8 cellular contexts compared by ENCODE assay signal in the genomic region with DNA sequence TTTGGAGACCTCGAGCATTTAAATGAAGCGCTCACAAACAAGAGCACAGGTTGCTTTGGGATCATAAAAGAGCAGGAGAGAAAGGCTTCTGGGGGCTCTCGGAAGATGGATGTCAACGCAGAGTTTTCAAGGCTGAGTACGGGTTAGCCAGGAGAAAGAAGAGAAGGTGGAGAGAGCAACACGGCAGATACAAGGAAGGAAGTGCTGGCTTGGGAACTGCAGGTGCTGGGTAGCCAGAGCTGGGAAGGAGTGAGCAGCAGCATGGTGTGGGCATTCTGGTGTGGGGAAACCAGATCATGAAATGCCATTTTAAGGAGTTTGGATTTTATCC. TPM values are rescaled to one million over a fixed set of nuclear protein-coding genes. Genes with fewer than 3 reads are reported as not detected.
DNase-seq lines count a peak whose midpoint lies in the region; ATAC-seq and TF ChIP-seq lines count a peak whose summit lies in the region.

No MANE protein-coding gene starts in this region.

- peak overlapping the region; percentile 70 to 90 for H3K27ac Mint-ChIP-seq in natural killer cell treated with Interleukin-12 subunit alpha and Interleukin-12 subunit beta and Interleukin-15 and Interleukin-18, amount 100 ng/mL, for 72 hours

- H3K9ac ChIP-seq in duodenal mucosa (ENCODE audit: low read depth in 1 of 2, low read length in 2 of 2) = peak overlapping the region; percentile 77 to 79

- H3K4me1 ChIP-seq in duodenal mucosa (ENCODE audit: control insufficient read depth in 1 of 2, insufficient read depth in 2 of 2, low read length in 2 of 2) = peaks cover 19 to 28% of the 10 kb centered on the region in 2 donors

- peak; percentile 70 for DNase-seq in NCI-H146 (lab: John Stamatoyannopoulos, UW)
- DNase-seq in natural killer cell treated with Interleukin-12 subunit alpha and Interleukin-12 subunit beta and Interleukin-15 and Interleukin-18, amount 100 ng/mL, for 72 hours (ENCODE audit: low spot score) = no peak
- no peak for DNase-seq in hepatic stellate cell (ENCODE audit: low spot score)

- ATAC-seq in natural killer cell treated with Interleukin-12 subunit alpha and Interleukin-12 subunit beta and Interleukin-15 and Interleukin-18, amount 100 ng/mL, for 72 hours = no peak
- ATAC-seq in GM19397 (IDR thresholded peaks at IDR 0.05; ENCODE audit: unreplicated experiment) = no peak
- no peak for ATAC-seq in HG03175 (IDR thresholded peaks at IDR 0.05; ENCODE audit: unreplicated experiment)
- ATAC-seq in GM18858 (IDR thresholded peaks at IDR 0.05; ENCODE audit: unreplicated experiment) = no peak

- H3K9me3 Mint-ChIP-seq in natural killer cell treated with Interleukin-12 subunit alpha and Interleukin-12 subunit beta and Interleukin-15 and Interleukin-18, amount 100 ng/mL, for 72 hours = no peaks in the 10 kb centered on the region

- no peaks in the 10 kb centered on the region for H3K36me3 Mint-ChIP-seq in natural killer cell treated with Interleukin-12 subunit alpha and Interleukin-12 subunit beta and Interleukin-15 and Interleukin-18, amount 100 ng/mL, for 72 hours

- no peaks in the 10 kb centered on the region for H3K36me3 ChIP-seq in duodenal mucosa (ENCODE audit: control insufficient read depth in 1 of 2, insufficient read depth in 2 of 2, low read length in 2 of 2)

- peak overlapping the region; percentile 97 for H3K4me3 Mint-ChIP-seq in natural killer cell treated with Interleukin-12 subunit alpha and Interleukin-12 subunit beta and Interleukin-15 and Interleukin-18, amount 100 ng/mL, for 72 hours

- no peaks in the 10 kb centered on the region for H3K9me3 ChIP-seq in duodenal mucosa (ENCODE audit: control insufficient read depth in 1 of 2, low read length in 2 of 2)

- TF ChIP-seq CTCF in C4-2B (conservative IDR thresholded peaks at IDR 0.05) = no peak

- peak overlapping the region; percentile 86 to 91 for H3K4me3 ChIP-seq in duodenal mucosa (ENCODE audit: low read depth in 1 of 2, low read length in 2 of 2)

- H3K4me1 Mint-ChIP-seq in natural killer cell treated with Interleukin-12 subunit alpha and Interleukin-12 subunit beta and Interleukin-15 and Interleukin-18, amount 100 ng/mL, for 72 hours (ENCODE audit: low read depth in 2 of 2) = peaks cover 24 to 25% of the 10 kb centered on the region in 2 donors

- no peaks in the 10 kb centered on the region for H3K27me3 Mint-ChIP-seq in natural killer cell treated with Interleukin-12 subunit alpha and Interleukin-12 subunit beta and Interleukin-15 and Interleukin-18, amount 100 ng/mL, for 72 hours

- no peaks in the 10 kb centered on the region for H3K27me3 ChIP-seq in duodenal mucosa (ENCODE audit: control insufficient read depth in 1 of 2, insufficient read depth in 2 of 2, low read length in 2 of 2)

- H3K27ac ChIP-seq in C4-2B = peak overlapping the region; percentile 73
- peak overlapping the region; percentile 43 for H3K27ac ChIP-seq in duodenal mucosa (ENCODE audit: low read depth, low read length)

RNA-seq across cellular contexts. Expression of a gene that starts 0.6 kb away (rescaled TPM):
- 10 to 100 TPM; 42.7 to 59.7 TPM for total RNA-seq in natural killer cell treated with Interleukin-12 subunit alpha and Interleukin-12 subunit beta and Interleukin-15 and Interleukin-18, amount 100 ng/mL, for 72 hours

RNA-seq across cellular contexts. Expression of a gene that starts 12.4 kb away (rescaled TPM):
- 10 to 100 TPM; 36.0 to 66.1 TPM for total RNA-seq in natural killer cell treated with Interleukin-12 subunit alpha and Interleukin-12 subunit beta and Interleukin-15 and Interleukin-18, amount 100 ng/mL, for 72 hours

RNA-seq across cellular contexts. Expression of a gene that starts 53.8 kb away (rescaled TPM):
- total RNA-seq in natural killer cell treated with Interleukin-12 subunit alpha and Interleukin-12 subunit beta and Interleukin-15 and Interleukin-18, amount 100 ng/mL, for 72 hours = 10 to 100 TPM; 67.3 to 74.7 TPM
